In genomic region chr22:21573750-21574494, GRCh38 we compare ENCODE assay signal across 19 cellular contexts. TPM values are rescaled to one million over a fixed set of nuclear protein-coding genes. Genes with fewer than 3 reads are reported as not detected.
DNase-seq lines count a peak whose midpoint lies in the region; ATAC-seq, FAIRE-seq and TF ChIP-seq lines count a peak whose summit lies in the region.
"Had no signal": no experiment of that assay in that cellular context is flagged by ENCODE, and none has a peak within 500 bp of the region (broad histone marks: within the 10 kb centered on the region; RNA-seq: fewer than 3 reads in every experiment).

No MANE protein-coding gene starts in this region.

- H2AFZ ChIP-seq in PC-3 (ENCODE audit: low read length) (no peak overlapping the region), H1 (ENCODE audit: low read length) (no peak overlapping the region)

- no peak overlapping the region for H3K4me3 Mint-ChIP-seq in stimulated activated effector memory CD8-positive, alpha-beta T cell treated with anti-CD3 and anti-CD28 coated beads, Interleukin-12 subunit alpha, Interleukin-12 subunit beta, amount 100 ng/mL, for 72 hours

- peaks cover 99% of the 10 kb centered on the region for H3K79me2 ChIP-seq in PC-3 (ENCODE audit: low read length)
- H3K79me2 ChIP-seq in H1 (ENCODE audit: control insufficient read depth in 1 of 2, insufficient read depth in 2 of 2, low read length in 2 of 2) = peaks cover 72 to 98% of the 10 kb centered on the region in 2 experiments

- H3K4me1 ChIP-seq in cardiac muscle cell (ENCODE audit: low read depth) (peaks cover 20% of the 10 kb centered on the region), PC-3 (ENCODE audit: insufficient read depth, low read length) (peaks cover 40% of the 10 kb centered on the region), H1 (replicated peaks in 1 of 4; ENCODE audit: control insufficient read depth in 3 of 4, insufficient read depth in 4 of 4, low read length in 3 of 4) (peaks cover 0 to 8% (median 6%) of the 10 kb centered on the region in 4 experiments; a peak in 4 of 7 replicates)

- H3K14ac ChIP-seq in H1 (ENCODE audit: insufficient read length) = no peak overlapping the region

- H4K20me1 ChIP-seq in PC-3 (ENCODE audit: low read length) (peaks cover 65% of the 10 kb centered on the region), H1 (replicated peaks in 1 of 2; ENCODE audit: control insufficient read depth in 1 of 2, insufficient read depth in 2 of 2, low read length in 2 of 2) (peaks cover 46 to 51% of the 10 kb centered on the region in 2 experiments)

- H2BK15ac ChIP-seq in H1 (ENCODE audit: low read length) = no peak overlapping the region

- no peak overlapping the region for H3K23ac ChIP-seq in H1 (ENCODE audit: insufficient read length)

- H3K27me3 ChIP-seq in cardiac muscle cell (no peaks in the 10 kb centered on the region), PC-3 (ENCODE audit: low read length) (no peaks in the 10 kb centered on the region), H1 (replicated peaks in 1 of 4; ENCODE audit: control insufficient read depth in 3 of 4, extremely low read depth in 1 of 4, insufficient read depth in 3 of 4, low read length in 3 of 4) (no peaks in the 10 kb centered on the region)
- H3K27me3 ChIP-seq: brain microvascular endothelial cell, gastrocnemius medialis, neutrophil had no signal

- POLR2A ChIA-PET in PC-3 (lab: Charles Lee; ENCODE audit: unreplicated experiment) (no interaction called here), H1 (lab: Charles Lee; ENCODE audit: partially characterized antibody) (interaction anchor here (1.0 to 1.7 kb wide), 7 partner anchors 11 to 84 kb away, joined by 3 to 5 read pairs (median 4); partner anchors contain the start of gene YDJC)

- peaks cover 22% of the 10 kb centered on the region for H3K79me1 ChIP-seq in H1 (ENCODE audit: low read depth, low read length)

- FAIRE-seq in H1 (lab: Jason Lieb, UNC) = no peak
- FAIRE-seq: G401.6 had no signal

- no peak overlapping the region for H2BK12ac ChIP-seq in H1 (ENCODE audit: low read depth, low read length)

- intact Hi-C loops in cardiac septum (cut with DNase I) = no loop called here
- intact Hi-C loops in PC-3 (cut with micrococcal nuclease) = no loop called here

- TF ChIP-seq CTCF in cardiac muscle cell (IDR thresholded peaks at IDR 0.05; ENCODE audit: low read depth, low read length) (no peak), PC-3 (conservative IDR thresholded peaks at IDR 0.05; ENCODE audit: low read depth, low read length) (no peak), H1 (IDR thresholded peaks at IDR 0.05; ENCODE audit: control extremely low read depth in 1 of 3, insufficient read depth in 1 of 3, low read depth in 1 of 3, low read length in 3 of 3) (no peak)

- peak overlapping the region; percentile 26; the same call in 1 of the 2 replicates for H3K4me2 ChIP-seq in PC-3 (ENCODE audit: low read length)
- H3K4me2 ChIP-seq in H1 (ENCODE audit: insufficient read depth in 1 of 2, low read depth in 2 of 2, low read length in 2 of 2) = no peak overlapping the region

- H3K9me3 ChIP-seq in cardiac muscle cell (ENCODE audit: low read depth) = no peaks in the 10 kb centered on the region
- H3K9me3 ChIP-seq in PC-3 (ENCODE audit: low read length) = no peaks in the 10 kb centered on the region
- H3K9me3 ChIP-seq in H1 (ENCODE audit: insufficient read depth in 2 of 2, low read depth in 1 of 2, low read length in 1 of 2) = no peaks in the 10 kb centered on the region
- H3K9me3 ChIP-seq: gastrocnemius medialis, neutrophil had no signal

- no peak for TF ChIP-seq RAD21 in H1 (IDR thresholded peaks at IDR 0.05 in 1 of 2, conservative IDR thresholded peaks at IDR 0.05 in 1 of 2; ENCODE audit: low read depth in 2 of 2, low read length in 2 of 2)

- DNase-seq in cardiac muscle cell (ENCODE audit: low read depth in 1 of 2, low spot score in 1 of 2) (no peak), cardiac septum (ENCODE audit: low spot score) (no peak), PC-3 (no peak), H1 (ENCODE audit: low read depth in 1 of 2, low spot score in 2 of 2) (no peak), substantia nigra (lab: John Stamatoyannopoulos, UW) (no peak)
- no peak for DNase-seq in stimulated activated effector memory CD8-positive, alpha-beta T cell treated with anti-CD3 and anti-CD28 coated beads, Interleukin-12 subunit alpha, Interleukin-12 subunit beta, amount 100 ng/mL, for 72 hours (ENCODE audit: low spot score in 2 of 2)
- DNase-seq: activated CD4-positive, alpha-beta T cell treated with anti-CD3 and anti-CD28 coated beads for 4 hours; activated T-cell treated with anti-CD3 and anti-CD28 coated beads for 4 hours; gastrocnemius medialis; NCI-H526; stimulated activated naive CD4-positive, alpha-beta T cell treated with Interleukin-2 at 50 U/mL for 16 hours had no signal

- peaks cover 75% of the 10 kb centered on the region for H3K36me3 Mint-ChIP-seq in stimulated activated effector memory CD8-positive, alpha-beta T cell treated with anti-CD3 and anti-CD28 coated beads, Interleukin-12 subunit alpha, Interleukin-12 subunit beta, amount 100 ng/mL, for 72 hours

- H3K27ac Mint-ChIP-seq in stimulated activated effector memory CD8-positive, alpha-beta T cell treated with anti-CD3 and anti-CD28 coated beads, Interleukin-12 subunit alpha, Interleukin-12 subunit beta, amount 100 ng/mL, for 72 hours = peak overlapping the region; percentile 6

- WGBS in H1 (ENCODE audit: extremely low coverage in 1 of 2, insufficient coverage in 1 of 2, insufficient read length in 1 of 2, insufficient replicate concordance in 2 of 2, low coverage in 1 of 2, low lambda C conversion rate in 2 of 2, missing lambda C conversion rate in 1 of 2), 2 experiments = 82% methylated on average over 5 of the region's 5 CpGs; no CpG with 5 or more reads in 1 of the 2 experiments

- H3K9me3 Mint-ChIP-seq in stimulated activated effector memory CD8-positive, alpha-beta T cell treated with anti-CD3 and anti-CD28 coated beads, Interleukin-12 subunit alpha, Interleukin-12 subunit beta, amount 100 ng/mL, for 72 hours = no peaks in the 10 kb centered on the region
- H3K9me3 Mint-ChIP-seq: activated naive CD4-positive, alpha-beta T cell treated with anti-CD3 and anti-CD28 coated beads, Interleukin-2, amount 50 U/mL, for 72 hours had no signal

- H3F3A ChIP-seq in PC-3 (ENCODE audit: low read length, unreplicated experiment) = no peaks in the 10 kb centered on the region

- H3K4ac ChIP-seq in H1 (replicated peaks; ENCODE audit: insufficient read length, low read depth, low read length) = no peak overlapping the region

- ATAC-seq in PC-3 = peak; percentile 19; the same call in 1 of the 2 replicates
- ATAC-seq in stimulated activated effector memory CD8-positive, alpha-beta T cell treated with anti-CD3 and anti-CD28 coated beads, Interleukin-12 subunit alpha, Interleukin-12 subunit beta, amount 100 ng/mL, for 72 hours = no peak
- ATAC-seq in GM18502 (IDR thresholded peaks at IDR 0.05; ENCODE audit: poor library complexity, unreplicated experiment) = no peak
- ATAC-seq in GM21367 (IDR thresholded peaks at IDR 0.05; ENCODE audit: unreplicated experiment) = no peak
- ATAC-seq: activated naive CD4-positive, alpha-beta T cell treated with anti-CD3 and anti-CD28 coated beads, Interleukin-2, amount 50 U/mL, for 72 hours; sciatic nerve had no signal

- H2BK120ac ChIP-seq in H1 (replicated peaks; ENCODE audit: low read depth, low read length) = no peak overlapping the region

- H3K36me3 ChIP-seq in cardiac muscle cell (no peaks in the 10 kb centered on the region), PC-3 (ENCODE audit: low read depth, low read length) (no peaks in the 10 kb centered on the region; the same call in 1 of the 2 replicates), H1 (ENCODE audit: control insufficient read depth in 2 of 4, insufficient read depth in 4 of 4, low read length in 3 of 4) (no peaks in the 10 kb centered on the region; a peak in 1 of 8 replicates)
- H3K36me3 ChIP-seq: gastrocnemius medialis, neutrophil had no signal

- no peaks in the 10 kb centered on the region for H3K9me2 ChIP-seq in PC-3 (replicated peaks; ENCODE audit: low read length)

- H3K9ac ChIP-seq in PC-3 (ENCODE audit: low read length) (no peak overlapping the region), H1 (replicated peaks in 1 of 4; ENCODE audit: extremely low read depth in 1 of 4, low read depth in 3 of 4, low read length in 3 of 4) (no peak overlapping the region)

- no peak overlapping the region for H2BK20ac ChIP-seq in H1 (ENCODE audit: low read length)

- H4K5ac ChIP-seq in H1 (ENCODE audit: insufficient read length, low read depth, low read length) = no peak overlapping the region

- CTCF ChIA-PET in PC-3 (lab: Charles Lee) (no interaction called here), H1 (lab: Charles Lee; ENCODE audit: partially characterized antibody) (interaction anchor here (0.9 to 5.7 kb wide), 9 partner anchors 11 to 73 kb away, joined by 3 to 27 read pairs (median 10); partner anchors contain the start of genes SDF2L1 and YDJC)

- peak overlapping the region; percentile 50 for H3K27ac ChIP-seq in cardiac muscle cell
- no peak overlapping the region for H3K27ac ChIP-seq in PC-3 (ENCODE audit: low read length)
- H3K27ac ChIP-seq in H1 (ENCODE audit: low read depth, low read length) = peak overlapping the region; percentile 36; the same call in 1 of the 2 replicates
- no peak overlapping the region for H3K27ac ChIP-seq in substantia nigra (ENCODE audit: low read depth, low read length, poor library complexity, severe bottlenecking)
- H3K27ac ChIP-seq: neutrophil had no signal

- peaks cover 72% of the 10 kb centered on the region for H3K4me1 Mint-ChIP-seq in stimulated activated effector memory CD8-positive, alpha-beta T cell treated with anti-CD3 and anti-CD28 coated beads, Interleukin-12 subunit alpha, Interleukin-12 subunit beta, amount 100 ng/mL, for 72 hours

- no peak overlapping the region; the same call in 1 of the 2 replicates for H4K8ac ChIP-seq in H1 (ENCODE audit: extremely low read depth, insufficient read depth, low read length)

- no peak for TF ChIP-seq POLR2A in H1 (IDR thresholded peaks at IDR 0.05; ENCODE audit: control extremely low read depth in 1 of 2, low read depth in 2 of 2, low read length in 2 of 2)

- no peak overlapping the region for H2BK5ac ChIP-seq in H1 (ENCODE audit: low read depth, low read length)

- H3K23me2 ChIP-seq in H1 (ENCODE audit: low read depth, low read length) = peaks cover 2% of the 10 kb centered on the region

- no peak overlapping the region for H2AK5ac ChIP-seq in H1 (ENCODE audit: low read depth, low read length)

- no peak for TF ChIP-seq EP300 in H1 (IDR thresholded peaks at IDR 0.05; ENCODE audit: borderline replicate concordance in 1 of 2, low read depth in 2 of 2, low read length in 2 of 2)

- BruUV-seq in PC-3 (replicated peaks; lab: Mats Ljungman, UMichigan) = no TSS peak

- no peak overlapping the region for H3K56ac ChIP-seq in H1 (replicated peaks; ENCODE audit: insufficient read length, low read depth, low read length)

- no peak overlapping the region for H4K91ac ChIP-seq in H1 (replicated peaks; ENCODE audit: insufficient read length, low read length)

- H3K18ac ChIP-seq in H1 (ENCODE audit: extremely low read depth, low read length) = no peak overlapping the region

- no peak overlapping the region for H3K4me3 ChIP-seq in cardiac muscle cell
- H3K4me3 ChIP-seq in PC-3 (ENCODE audit: low read length) = no peak overlapping the region
- no peak overlapping the region for H3K4me3 ChIP-seq in H1 (ENCODE audit: extremely low read depth in 1 of 4, insufficient read depth in 2 of 4, low read depth in 3 of 4, low read length in 4 of 4)
- H3K4me3 ChIP-seq: gastrocnemius medialis had no signal

RNA-seq across cellular contexts. Expression of gene UBE2L3, which starts 6.4 kb away (rescaled TPM):
- 56.3 and 73.7 TPM in 2 replicates for total RNA-seq in cardiac muscle cell
- 108 and 118 TPM in 2 replicates for polyA plus RNA-seq in cardiac muscle cell
- total RNA-seq in cardiac septum = 46.2 TPM
- 50.7 and 72.0 TPM in 2 replicates for total RNA-seq in PC-3 (2014; rRNA removed)
- total RNA-seq in H1 (2021; fragmentation: NEBNext Ultra II Directional; extraction: Animal tissue kit (Norgen Biotek cat#: 25700)) = 90.0 and 92.3 TPM in 2 replicates
- 55.5 and 63.5 TPM in 2 replicates for polyA plus RNA-seq in H1 (2011; rRNA removed)
- 60.3 TPM for polyA plus RNA-seq in H1 (2011; cell fraction: cytosol; rRNA removed)
- 35.0 TPM for polyA plus RNA-seq in H1 (2011; cell fraction: nucleus; rRNA removed)
- 77.4 to 89.4 TPM (median 79.1 TPM) in 4 replicates for polyA plus RNA-seq in H1 (2012, experiment 1 of 2)
- 67.3 TPM for polyA plus RNA-seq in H1 (2012, experiment 2 of 2)
- 120 TPM for polyA plus RNA-seq in H1 (2013, experiment 1 of 2)
- 119 TPM for polyA plus RNA-seq in H1 (2013, experiment 2 of 2)
- polyA minus RNA-seq in H1 (2011; rRNA and poly(A)+ RNA removed) = 43.6 and 46.5 TPM in 2 replicates
- polyA minus RNA-seq in H1 (2011; cell fraction: cytosol; rRNA and poly(A)+ RNA removed) = 32.6 TPM
- polyA minus RNA-seq in H1 (2011; cell fraction: nucleus; rRNA and poly(A)+ RNA removed) = 18.8 TPM

RNA-seq across cellular contexts. Expression of gene RIMBP3C, which starts 22.7 kb away (rescaled TPM):
- total RNA-seq in cardiac muscle cell (1.1 and 3.2 TPM in 2 replicates), cardiac septum (0.08 TPM), PC-3 (2014; rRNA removed) (0.29 TPM in 1 of 2 replicates, not detected in the other)
- polyA plus RNA-seq in cardiac muscle cell (0.32 and 0.59 TPM in 2 replicates), H1 (2011; rRNA removed) (0.08 and 0.20 TPM in 2 replicates)
- total RNA-seq in H1 (2021; fragmentation: NEBNext Ultra II Directional; extraction: Animal tissue kit (Norgen Biotek cat#: 25700)) = not detected in 2 replicates
- polyA plus RNA-seq in H1 (2011; cell fraction: cytosol; rRNA removed) = 0.05 TPM
- polyA plus RNA-seq in H1 (2011; cell fraction: nucleus; rRNA removed) = 0.16 TPM
- polyA plus RNA-seq in H1 (2012, experiment 1 of 2) = 0.05 to 0.15 TPM (median 0.09 TPM) in 3 of 4 replicates, not detected in the other
- polyA plus RNA-seq in H1 (2012, experiment 2 of 2) = 0.16 TPM
- polyA plus RNA-seq in H1 (2013, experiment 1 of 2) = 0.08 TPM
- polyA plus RNA-seq in H1 (2013, experiment 2 of 2) = 0.07 TPM
- 0.02 and 0.22 TPM in 2 replicates for polyA minus RNA-seq in H1 (2011; rRNA and poly(A)+ RNA removed)
- polyA minus RNA-seq in H1 (2011; cell fraction: cytosol; rRNA and poly(A)+ RNA removed) = 0.29 TPM
- 0.60 TPM for polyA minus RNA-seq in H1 (2011; cell fraction: nucleus; rRNA and poly(A)+ RNA removed)
- polyA plus RNA-seq: urinary bladder had no signal

RNA-seq across cellular contexts. Expression of gene YDJC, which starts 55.9 kb away (rescaled TPM):
- total RNA-seq in cardiac muscle cell (42.0 and 42.5 TPM in 2 replicates), cardiac septum (5.9 TPM), PC-3 (2014; rRNA removed) (79.4 and 122 TPM in 2 replicates)
- polyA plus RNA-seq in cardiac muscle cell (31.2 and 31.8 TPM in 2 replicates), H1 (2011; rRNA removed) (45.2 and 77.7 TPM in 2 replicates)
- total RNA-seq in H1 (2021; fragmentation: NEBNext Ultra II Directional; extraction: Animal tissue kit (Norgen Biotek cat#: 25700)) = 36.5 and 36.7 TPM in 2 replicates
- 52.3 TPM for polyA plus RNA-seq in H1 (2011; cell fraction: cytosol; rRNA removed)
- 67.6 TPM for polyA plus RNA-seq in H1 (2011; cell fraction: nucleus; rRNA removed)
- polyA plus RNA-seq in H1 (2012, experiment 1 of 2) = 15.0 to 30.0 TPM (median 26.4 TPM) in 4 replicates
- polyA plus RNA-seq in H1 (2012, experiment 2 of 2) = 25.5 TPM
- 27.5 TPM for polyA plus RNA-seq in H1 (2013, experiment 1 of 2)
- polyA plus RNA-seq in H1 (2013, experiment 2 of 2) = 26.7 TPM
- polyA minus RNA-seq in H1 (2011; rRNA and poly(A)+ RNA removed) = 4.1 and 7.6 TPM in 2 replicates
- 21.9 TPM for polyA minus RNA-seq in H1 (2011; cell fraction: cytosol; rRNA and poly(A)+ RNA removed)
- polyA minus RNA-seq in H1 (2011; cell fraction: nucleus; rRNA and poly(A)+ RNA removed) = 36.6 TPM

RNA-seq across cellular contexts. Expression of gene CCDC116, which starts 58.6 kb away (rescaled TPM):
- 0.57 and 0.70 TPM in 2 replicates for total RNA-seq in cardiac muscle cell
- polyA plus RNA-seq in cardiac muscle cell = 0.17 and 0.94 TPM in 2 replicates
- total RNA-seq in cardiac septum = 0.43 TPM
- not detected in 2 replicates for total RNA-seq in PC-3 (2014; rRNA removed)
- not detected in 2 replicates for total RNA-seq in H1 (2021; fragmentation: NEBNext Ultra II Directional; extraction: Animal tissue kit (Norgen Biotek cat#: 25700))
- 0.08 and 0.14 TPM in 2 replicates for polyA plus RNA-seq in H1 (2011; rRNA removed)
- polyA plus RNA-seq in H1 (2011; cell fraction: cytosol; rRNA removed) = 0.09 TPM
- 0.39 TPM for polyA plus RNA-seq in H1 (2011; cell fraction: nucleus; rRNA removed)
- polyA plus RNA-seq in H1 (2012, experiment 1 of 2) = 0.08 to 0.15 TPM (median 0.14 TPM) in 3 of 4 replicates, not detected in the other
- not detected for polyA plus RNA-seq in H1 (2012, experiment 2 of 2)
- 0.16 TPM for polyA plus RNA-seq in H1 (2013, experiment 1 of 2)
- polyA plus RNA-seq in H1 (2013, experiment 2 of 2) = 0.07 TPM
- not detected in 2 replicates for polyA minus RNA-seq in H1 (2011; rRNA and poly(A)+ RNA removed)
- polyA minus RNA-seq in H1 (2011; cell fraction: cytosol; rRNA and poly(A)+ RNA removed) = not detected
- polyA minus RNA-seq in H1 (2011; cell fraction: nucleus; rRNA and poly(A)+ RNA removed) = not detected

Comparison
In these comparisons a context has a peak if more than half of its experiments do, and no peak if none do; other contexts are left out.
1. H3K27ac ChIP-seq: peak in cardiac muscle cell (single experiment) and H1 (single experiment); none in PC-3 (single experiment) and substantia nigra (single experiment).